Comparison of ENCODE assay signal across 34 cellular contexts in the genomic region with DNA sequence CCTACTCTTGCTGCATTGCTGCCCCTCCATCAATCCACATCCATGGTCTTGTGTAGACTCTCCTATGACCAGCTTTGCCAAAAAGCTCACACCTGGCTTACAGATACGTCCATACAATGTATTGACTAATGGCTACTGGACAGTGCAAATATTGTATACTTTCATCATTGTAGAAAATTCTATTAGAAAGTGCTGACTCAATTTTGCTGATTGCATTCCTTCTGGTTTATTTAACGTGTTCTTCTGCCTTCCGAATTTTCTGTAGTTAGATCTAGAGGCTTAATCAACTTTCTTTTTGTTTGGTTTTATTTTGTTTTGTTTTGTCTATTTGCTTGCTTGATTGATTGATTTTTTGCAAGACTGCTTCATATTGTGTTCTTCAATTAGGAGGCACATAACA. TPM values are rescaled to one million over a fixed set of nuclear protein-coding genes. Genes with fewer than 3 reads are reported as not detected.
DNase-seq lines count a peak whose midpoint lies in the region; ATAC-seq, FAIRE-seq and TF ChIP-seq lines count a peak whose summit lies in the region.
"Had no signal": no experiment of that assay in that cellular context is flagged by ENCODE, and none has a peak within 500 bp of the region (broad histone marks: within the 10 kb centered on the region; RNA-seq: fewer than 3 reads in every experiment).

No MANE protein-coding gene starts in this region.

- no peak for DNase-seq in HepG2 (ENCODE audit: low spot score)
- no peak for DNase-seq in right lobe of liver
- DNase-seq in A549 (ENCODE audit: low read depth in 1 of 2, low spot score in 1 of 2), result no peak
- no peak for DNase-seq in K562 (ENCODE audit: extremely low read depth in 1 of 4, low spot score in 3 of 4)
- DNase-seq in natural killer cell, result no peak
- DNase-seq in esophagus squamous epithelium (lab: John Stamatoyannopoulos, UW), result no peak
- DNase-seq: 8988T; ACHN; AML-193; BE2C; C1 segment of cervical spinal cord; Caco-2; Calu3; CD4-positive, alpha-beta memory T cell; CD4-positive, alpha-beta T cell; CD4-positive, CD25-positive, alpha-beta regulatory T cell; CD8-positive, alpha-beta memory T cell; CD8-positive, alpha-beta T cell; COR-L47; DMS 273 treated with DMSO at 0.1 percent for 48 hours; DMS153; DMS53; DMS79; DMS79 treated with DMSO at 0.1 percent for 48 hours; DND-41; EL had no signal

- TF ChIP-seq POLR2A in HepG2 (IDR thresholded peaks at IDR 0.05; ENCODE audit: insufficient read depth in 1 of 2, low read depth in 2 of 2, low read length in 2 of 2) (no peak), right lobe of liver (IDR thresholded peaks at IDR 0.05) (no peak), A549 (IDR thresholded peaks at IDR 0.05; ENCODE audit: low read length) (no peak), K562 (conservative IDR thresholded peaks at IDR 0.05) (no peak), esophagus squamous epithelium (IDR thresholded peaks at IDR 0.05) (no peak)

- intact Hi-C loops in HepG2 (cut with micrococcal nuclease; ENCODE audit: unreplicated experiment), result no loop called here
- intact Hi-C loops in right lobe of liver (cut with DNase I), result no loop called here
- intact Hi-C loops in K562 (cut with micrococcal nuclease), result no loop called here
- intact Hi-C loops in natural killer cell (cut with micrococcal nuclease), result loop anchor here (5.0 kb wide), 1 partner anchor 278 kb away; no protein-coding TSS in a partner anchor
- intact Hi-C loops in esophagus squamous epithelium (cut with DNase I), result no loop called here

- FAIRE-seq in HepG2 (lab: Jason Lieb, UNC) (no peak), A549 (lab: Jason Lieb, UNC) (no peak), K562 (lab: Jason Lieb, UNC) (no peak)
- FAIRE-seq: A204.1, D721Med had no signal

- TF ChIP-seq RAD21 in HepG2 (CRISPR knock-in tag; IDR thresholded peaks at IDR 0.05), result no peak
- TF ChIP-seq RAD21 in A549 (conservative IDR thresholded peaks at IDR 0.05 in 1 of 2, IDR thresholded peaks at IDR 0.05 in 1 of 2), result no peak
- TF ChIP-seq RAD21 in K562 (CRISPR knock-in tag; conservative IDR thresholded peaks at IDR 0.05 in 1 of 2, IDR thresholded peaks at IDR 0.05 in 1 of 2), result no peak

- H3K27ac Mint-ChIP-seq in natural killer cell, result no peak overlapping the region
- H3K27ac Mint-ChIP-seq: B cell; CD14-positive monocyte; CD4-positive, alpha-beta memory T cell; CD4-positive, alpha-beta T cell; CD4-positive, CD25-positive, alpha-beta regulatory T cell; CD8-positive, alpha-beta T cell had no signal

- H3K36me3 ChIP-seq in HepG2 (replicated peaks in 1 of 2; ENCODE audit: control insufficient read depth in 1 of 2, insufficient read depth in 2 of 2, low read length in 2 of 2) (no peaks in the 10 kb centered on the region), right lobe of liver (no peaks in the 10 kb centered on the region), K562 (ENCODE audit: control insufficient read depth, insufficient read depth, low read length) (no peaks in the 10 kb centered on the region), esophagus squamous epithelium (no peaks in the 10 kb centered on the region)
- H3K36me3 ChIP-seq: BE2C; BLaER1; BLaER1 treated with 17β-estradiol and CSF1 and Interleukin-3, amounts not matched to agents 10 nM and 100 nM had no signal

- H3K27me3 ChIP-seq in HepG2 (ENCODE audit: control insufficient read depth in 1 of 2, insufficient read depth in 2 of 2, low read length in 2 of 2) (no peaks in the 10 kb centered on the region), right lobe of liver (no peaks in the 10 kb centered on the region), K562 (ENCODE audit: control insufficient read depth in 2 of 2, insufficient read depth in 2 of 2, low read length in 2 of 2) (peaks cover 16 to 20% of the 10 kb centered on the region in 2 experiments; a peak in 4 of 5 replicates), esophagus squamous epithelium (peaks cover 0 to 46% (median 0%) of the 10 kb centered on the region in 4 donors)
- H3K27me3 ChIP-seq: BE2C; BLaER1; BLaER1 treated with 17β-estradiol and CSF1 and Interleukin-3, amounts not matched to agents 10 nM and 100 nM had no signal

- no peaks in the 10 kb centered on the region for H3K36me3 Mint-ChIP-seq in natural killer cell
- H3K36me3 Mint-ChIP-seq: CD14-positive monocyte; CD4-positive, alpha-beta memory T cell; CD4-positive, CD25-positive, alpha-beta regulatory T cell; CD8-positive, alpha-beta memory T cell; CD8-positive, alpha-beta T cell had no signal

- peaks cover 19% of the 10 kb centered on the region for H3K4me1 ChIP-seq in HepG2 (ENCODE audit: insufficient read depth, low read length)
- H3K4me1 ChIP-seq in right lobe of liver, result no peaks in the 10 kb centered on the region
- no peaks in the 10 kb centered on the region for H3K4me1 ChIP-seq in A549
- no peaks in the 10 kb centered on the region; a peak in 1 of 5 replicates for H3K4me1 ChIP-seq in K562 (replicated peaks in 1 of 2; ENCODE audit: control insufficient read depth in 2 of 2, insufficient read depth in 2 of 2, low read length in 2 of 2)
- no peaks in the 10 kb centered on the region for H3K4me1 ChIP-seq in esophagus squamous epithelium
- H3K4me1 ChIP-seq: BE2C; BLaER1; BLaER1 treated with 17β-estradiol and CSF1 and Interleukin-3, amounts not matched to agents 10 nM and 100 nM; Caco-2 had no signal

- CTCF ChIA-PET in HepG2 (lab: Yijun Ruan, JAX; ENCODE audit: low intra/inter-chr PET ratio, low total read pairs) (no interaction called here), A549 (lab: Yijun Ruan, JAX) (interaction anchor here (0.6 to 9.9 kb wide), 4 partner anchors 51 to 445 kb away, joined by 3 to 92 read pairs (median 4); no protein-coding TSS in a partner anchor), K562 (lab: Yijun Ruan, JAX; ENCODE audit: low intra/inter-chr PET ratio) (no interaction called here)

- ATAC-seq in HepG2, result no peak
- ATAC-seq in right lobe of liver, result no peak
- ATAC-seq in A549, result no peak
- ATAC-seq in K562, result no peak
- ATAC-seq in natural killer cell, result no peak
- ATAC-seq: CD8-positive, alpha-beta T cell had no signal

- no peaks in the 10 kb centered on the region for H3K79me2 ChIP-seq in HepG2 (ENCODE audit: insufficient read depth, low read length)
- H3K79me2 ChIP-seq in K562 (ENCODE audit: control insufficient read depth, insufficient read depth, low read length), result no peaks in the 10 kb centered on the region

- in situ Hi-C loops in HepG2 (cut with HindIII; ENCODE audit: extremely low pct_ligation_motif_present, low pct_unique_long_range_greater_than_20kb), result loop anchor here (25.0 kb wide), 1 partner anchor 443 kb away; no protein-coding TSS in a partner anchor
- in situ Hi-C loops in K562 (cut with MboI), result no loop called here

- no peaks in the 10 kb centered on the region for H3K9me1 ChIP-seq in K562 (ENCODE audit: control insufficient read depth, insufficient read depth, low read length)

- H4K20me1 ChIP-seq in HepG2 (ENCODE audit: insufficient read depth, low read length) (no peaks in the 10 kb centered on the region), K562 (replicated peaks; ENCODE audit: control insufficient read depth, insufficient read depth, low read length) (no peaks in the 10 kb centered on the region)
- H4K20me1 ChIP-seq: BLaER1; BLaER1 treated with 17β-estradiol and CSF1 and Interleukin-3, amounts not matched to agents 10 nM and 100 nM had no signal

- H3K9me3 ChIP-seq in HepG2 (ENCODE audit: low read length), result no peaks in the 10 kb centered on the region
- H3K9me3 ChIP-seq in right lobe of liver, result no peaks in the 10 kb centered on the region
- H3K9me3 ChIP-seq in A549, result no peaks in the 10 kb centered on the region
- H3K9me3 ChIP-seq in K562 (replicated peaks; ENCODE audit: control insufficient read depth, insufficient read depth, low read depth, low read length), result no peaks in the 10 kb centered on the region
- H3K9me3 ChIP-seq in esophagus squamous epithelium, result no peaks in the 10 kb centered on the region
- H3K9me3 ChIP-seq: BE2C, Caco-2 had no signal

- H3K4me3 ChIP-seq in HepG2 (replicated peaks in 1 of 3; ENCODE audit: insufficient read depth in 1 of 3, low read depth in 2 of 3, low read length in 3 of 3) (no peak overlapping the region), right lobe of liver (no peak overlapping the region), A549 (no peak overlapping the region), K562 (no peak overlapping the region), esophagus squamous epithelium (no peak overlapping the region)
- H3K4me3 ChIP-seq: BLaER1; BLaER1 treated with 17β-estradiol and CSF1 and Interleukin-3, amounts not matched to agents 10 nM and 100 nM had no signal

- TF ChIP-seq CTCF in HepG2 (CRISPR knock-in tag; IDR thresholded peaks at IDR 0.05) (no peak), right lobe of liver (IDR thresholded peaks at IDR 0.05) (no peak), A549 (IDR thresholded peaks at IDR 0.05) (no peak), K562 (IDR thresholded peaks at IDR 0.05 in 2 of 3, conservative IDR thresholded peaks at IDR 0.05 in 1 of 3; ENCODE audit: insufficient read depth in 2 of 3, low read depth in 1 of 3, low read length in 3 of 3) (no peak), natural killer cell (IDR thresholded peaks at IDR 0.05) (no peak), esophagus squamous epithelium (IDR thresholded peaks at IDR 0.05) (no peak)

- BruUV-seq in HepG2 (replicated peaks; lab: Mats Ljungman, UMichigan) (no TSS peak), K562 (replicated peaks; lab: Mats Ljungman, UMichigan) (no TSS peak)

- no peaks in the 10 kb centered on the region for H3K4me1 Mint-ChIP-seq in natural killer cell
- H3K4me1 Mint-ChIP-seq: B cell; CD14-positive monocyte; CD4-positive, alpha-beta memory T cell; CD4-positive, CD25-positive, alpha-beta regulatory T cell; CD8-positive, alpha-beta memory T cell had no signal

- H3K4me2 ChIP-seq in HepG2 (ENCODE audit: low read depth, low read length) (no peak overlapping the region), A549 (no peak overlapping the region), K562 (ENCODE audit: insufficient read depth, low read length) (no peak overlapping the region)
- H3K4me2 ChIP-seq: BLaER1; BLaER1 treated with 17β-estradiol and CSF1 and Interleukin-3, amounts not matched to agents 10 nM and 100 nM had no signal

- H3K27ac ChIP-seq in HepG2 (ENCODE audit: extremely low read length, insufficient read depth, low read length) (no peak overlapping the region), right lobe of liver (no peak overlapping the region), A549 (no peak overlapping the region), K562 (ENCODE audit: extremely low read depth, low read depth, low read length) (no peak overlapping the region), esophagus squamous epithelium (no peak overlapping the region)
- H3K27ac ChIP-seq: 22Rv1; BLaER1; BLaER1 treated with 17β-estradiol and CSF1 and Interleukin-3, amounts not matched to agents 10 nM and 100 nM; C4-2B had no signal

- H3K9me3 Mint-ChIP-seq in natural killer cell, result peaks cover 0 to 3% of the 10 kb centered on the region in 2 donors
- H3K9me3 Mint-ChIP-seq: CD4-positive, alpha-beta T cell; CD8-positive, alpha-beta T cell had no signal

- no peak overlapping the region for H3K9ac ChIP-seq in HepG2 (ENCODE audit: insufficient read depth, low read depth, low read length)
- no peak overlapping the region for H3K9ac ChIP-seq in K562 (ENCODE audit: insufficient read depth in 1 of 2, low read depth in 2 of 2, low read length in 2 of 2)
- H3K9ac ChIP-seq: BLaER1; BLaER1 treated with 17β-estradiol and CSF1 and Interleukin-3, amounts not matched to agents 10 nM and 100 nM had no signal

- no peak overlapping the region for H2AFZ ChIP-seq in HepG2 (ENCODE audit: low read length)
- no peak overlapping the region for H2AFZ ChIP-seq in K562 (ENCODE audit: low read depth, low read length)

- WGBS in HepG2 (ENCODE audit: low lambda C conversion rate), result 28% methylated on average over 3 of the region's 3 CpGs
- 58% methylated on average over 3 of the region's 3 CpGs for WGBS in right lobe of liver (ENCODE audit: insufficient coverage, low coverage, low lambda C conversion rate, missing lambda C conversion rate)
- 56% methylated on average over 3 of the region's 3 CpGs for WGBS in A549 (ENCODE audit: missing lambda C conversion rate)
- 1% methylated on average over 3 of the region's 3 CpGs for WGBS in K562 (ENCODE audit: insufficient coverage, low coverage, missing lambda C conversion rate)
- 57 to 67% methylated on average over 3 of the region's 3 CpGs for WGBS in esophagus squamous epithelium, 2 donors

- POLR2A ChIA-PET in HepG2 (lab: Yijun Ruan, JAX), result no interaction called here
- POLR2A ChIA-PET in A549 (lab: Yijun Ruan, JAX), result no interaction called here
- POLR2A ChIA-PET in K562 (lab: Yijun Ruan, JAX), result no interaction called here

- no peak for TF ChIP-seq EP300 in HepG2 (IDR thresholded peaks at IDR 0.05; ENCODE audit: low read depth in 2 of 2, low read length in 2 of 2)
- no peak for TF ChIP-seq EP300 in HepG2 (CRISPR knock-in tag; IDR thresholded peaks at IDR 0.05; ENCODE audit: borderline replicate concordance)
- no peak for TF ChIP-seq EP300 in A549 (IDR thresholded peaks at IDR 0.05)
- no peak for TF ChIP-seq EP300 in K562 (IDR thresholded peaks at IDR 0.05; ENCODE audit: low read length)

- H3K4me3 Mint-ChIP-seq in natural killer cell, result no peak overlapping the region
- H3K4me3 Mint-ChIP-seq: B cell; CD14-positive monocyte; CD4-positive, alpha-beta memory T cell; CD4-positive, alpha-beta T cell; CD4-positive, CD25-positive, alpha-beta regulatory T cell; CD8-positive, alpha-beta memory T cell; CD8-positive, alpha-beta T cell had no signal

- peaks cover 10 to 21% of the 10 kb centered on the region in 2 donors for H3K27me3 Mint-ChIP-seq in natural killer cell (ENCODE audit: low read depth in 2 of 2)

RNA-seq across cellular contexts. Expression of a gene that starts 29.8 kb away (rescaled TPM):
- 34.1 and 39.0 TPM in 2 replicates for total RNA-seq in HepG2 (2016; rRNA removed; fragmentation: Illumina TruSeq; extraction: Trizol)
- 17.2 and 20.2 TPM in 2 replicates for total RNA-seq in HepG2 (2016; cell fraction: cytosol; rRNA removed; fragmentation: Illumina TruSeq; extraction: Trizol; ENCODE audit: low read depth)
- 32.3 and 40.4 TPM in 2 replicates for total RNA-seq in HepG2 (2016; cell fraction: insoluble cytoplasmic fraction; rRNA removed; fragmentation: Illumina TruSeq; extraction: Trizol)
- total RNA-seq in HepG2 (2016; cell fraction: membrane; rRNA removed; fragmentation: Illumina TruSeq; extraction: Trizol), result 18.5 and 23.6 TPM in 2 replicates
- total RNA-seq in HepG2 (2016; cell fraction: nucleus; rRNA removed; fragmentation: Illumina TruSeq; extraction: Trizol), result 27.0 and 28.6 TPM in 2 replicates
- polyA plus RNA-seq in HepG2 (2011; rRNA removed), result 17.0 and 21.2 TPM in 2 replicates
- polyA plus RNA-seq in HepG2 (2011; cell fraction: cytosol; rRNA removed), result 15.7 and 20.4 TPM in 2 replicates
- polyA plus RNA-seq in HepG2 (2011; cell fraction: nucleus; rRNA removed), result 11.5 and 15.0 TPM in 2 replicates
- polyA plus RNA-seq in HepG2 (2012), result 13.2 and 17.6 TPM in 2 replicates
- polyA plus RNA-seq in HepG2 (2016; cell fraction: cytosol; fragmentation: Illumina TruSeq; extraction: Trizol; ENCODE audit: low read depth), result 4.2 and 6.0 TPM in 2 replicates
- 30.3 and 32.6 TPM in 2 replicates for polyA plus RNA-seq in HepG2 (2016; cell fraction: insoluble cytoplasmic fraction; fragmentation: Illumina TruSeq; extraction: Trizol; ENCODE audit: low read depth)
- 10.5 and 11.0 TPM in 2 replicates for polyA plus RNA-seq in HepG2 (2016; cell fraction: membrane; fragmentation: Illumina TruSeq; extraction: Trizol; ENCODE audit: low read depth)
- 41.9 and 43.7 TPM in 2 replicates for polyA plus RNA-seq in HepG2 (2016; cell fraction: nucleus; fragmentation: Illumina TruSeq; extraction: Trizol; ENCODE audit: insufficient read depth, low read depth)
- 10.7 and 37.4 TPM in 2 replicates for polyA minus RNA-seq in HepG2 (2011; rRNA and poly(A)+ RNA removed; ENCODE audit: low replicate concordance)
- 13.5 and 13.7 TPM in 2 replicates for polyA minus RNA-seq in HepG2 (2011; cell fraction: cytosol; rRNA and poly(A)+ RNA removed)
- 39.1 and 46.7 TPM in 2 replicates for polyA minus RNA-seq in HepG2 (2011; cell fraction: nucleus; rRNA and poly(A)+ RNA removed)
- total RNA-seq in right lobe of liver, result 10 to 100 TPM; 10.6 to 36.3 (median 12.5) TPM
- polyA plus RNA-seq in A549 (2011; rRNA removed), result 38.7 and 43.2 TPM in 2 replicates
- 21.5 and 25.6 TPM in 2 replicates for polyA plus RNA-seq in A549 (2012; cell fraction: cytosol; rRNA removed)
- polyA plus RNA-seq in A549 (2012; cell fraction: nucleus; rRNA removed), result 16.0 and 27.5 TPM in 2 replicates
- polyA plus RNA-seq in A549 (2017; fragmentation: RNase III; extraction: RNeasy Plus Mini Kit Qiagen cat#74134 plus additional on column Dnase treatment), result 23.6 to 28.7 TPM (median 25.6 TPM) in 3 replicates
- 25.5 and 26.6 TPM in 2 replicates for polyA minus RNA-seq in A549 (2011; rRNA and poly(A)+ RNA removed)
- total RNA-seq in K562 (2011; cell fraction: chromatin; rRNA removed; ENCODE audit: low replicate concordance), result 123 and 357 TPM in 2 replicates
- total RNA-seq in K562 (2011; cell fraction: nucleolus; rRNA removed), result 80.2 and 91.3 TPM in 2 replicates
- 134 and 162 TPM in 2 replicates for total RNA-seq in K562 (2011; cell fraction: nucleoplasm; rRNA removed)
- total RNA-seq in K562 (2014; rRNA removed), result 74.1 and 81.9 TPM in 2 replicates
- 100 and 101 TPM in 2 replicates for total RNA-seq in K562 (2014; rRNA removed; fragmentation: Illumina TruSeq; extraction: Trizol)
- 74.6 and 75.2 TPM in 2 replicates for total RNA-seq in K562 (2015; rRNA removed; fragmentation: Illumina TruSeq; extraction: Trizol)
- 91.7 and 102 TPM in 2 replicates for total RNA-seq in K562 (2021)
- polyA plus RNA-seq in K562 (2011; rRNA removed), result 106 and 114 TPM in 2 replicates
- 78.3 and 108 TPM in 2 replicates for polyA plus RNA-seq in K562 (2011; cell fraction: cytosol; rRNA removed)
- polyA plus RNA-seq in K562 (2011; cell fraction: nucleus; rRNA removed), result 46.6 and 68.4 TPM in 2 replicates
- 50.0 and 65.9 TPM in 2 replicates for polyA plus RNA-seq in K562 (2012)
- polyA plus RNA-seq in K562 (2014; fragmentation: Illumina TruSeq; extraction: Trizol), result 87.0 and 111 TPM in 2 replicates
- polyA plus RNA-seq in K562 (2014; fragmentation: Nextera tagmentation; extraction: Ambion mirVana), result 10 to 100 TPM; 35.7 to 52.2 TPM
- polyA plus RNA-seq in K562 (2014; rRNA removed), result 74.3 and 101 TPM in 2 replicates
- polyA minus RNA-seq in K562 (2011; rRNA and poly(A)+ RNA removed), result 134 and 158 TPM in 2 replicates
- polyA minus RNA-seq in K562 (2011; cell fraction: cytosol; rRNA and poly(A)+ RNA removed), result 56.0 and 69.2 TPM in 2 replicates
- polyA minus RNA-seq in K562 (2011; cell fraction: nucleus; rRNA and poly(A)+ RNA removed), result 44.8 and 79.4 TPM in 2 replicates
- total RNA-seq in natural killer cell, result 10 to 100 TPM; 47.1 to 54.3 (median 53.8) TPM
- 10 to 100 TPM; 12.7 to 24.2 (median 19.7) TPM for total RNA-seq in esophagus squamous epithelium
